2 cellular contexts compared by ENCODE assay signal in genomic region chr10:88874271-88874670, GRCh38.
TF ChIP-seq lines count a peak whose summit lies in the region.

No MANE protein-coding gene starts in this region.

TF ChIP-seq in HCT116, 20 proteins besides CTCF, POLR2A, EP300 and RAD21 (continued from another document):
- no peak for TF ChIP-seq ZNF274 (IDR thresholded peaks at IDR 0.05; ENCODE audit: low read depth, low read length)
- no peak for TF ChIP-seq EGR1 (IDR thresholded peaks at IDR 0.05; ENCODE audit: low read depth)
- TF ChIP-seq ZBTB33 (IDR thresholded peaks at IDR 0.05; ENCODE audit: extremely low read depth, insufficient replicate concordance, low read length), result no peak
- TF ChIP-seq, protein P1, sequence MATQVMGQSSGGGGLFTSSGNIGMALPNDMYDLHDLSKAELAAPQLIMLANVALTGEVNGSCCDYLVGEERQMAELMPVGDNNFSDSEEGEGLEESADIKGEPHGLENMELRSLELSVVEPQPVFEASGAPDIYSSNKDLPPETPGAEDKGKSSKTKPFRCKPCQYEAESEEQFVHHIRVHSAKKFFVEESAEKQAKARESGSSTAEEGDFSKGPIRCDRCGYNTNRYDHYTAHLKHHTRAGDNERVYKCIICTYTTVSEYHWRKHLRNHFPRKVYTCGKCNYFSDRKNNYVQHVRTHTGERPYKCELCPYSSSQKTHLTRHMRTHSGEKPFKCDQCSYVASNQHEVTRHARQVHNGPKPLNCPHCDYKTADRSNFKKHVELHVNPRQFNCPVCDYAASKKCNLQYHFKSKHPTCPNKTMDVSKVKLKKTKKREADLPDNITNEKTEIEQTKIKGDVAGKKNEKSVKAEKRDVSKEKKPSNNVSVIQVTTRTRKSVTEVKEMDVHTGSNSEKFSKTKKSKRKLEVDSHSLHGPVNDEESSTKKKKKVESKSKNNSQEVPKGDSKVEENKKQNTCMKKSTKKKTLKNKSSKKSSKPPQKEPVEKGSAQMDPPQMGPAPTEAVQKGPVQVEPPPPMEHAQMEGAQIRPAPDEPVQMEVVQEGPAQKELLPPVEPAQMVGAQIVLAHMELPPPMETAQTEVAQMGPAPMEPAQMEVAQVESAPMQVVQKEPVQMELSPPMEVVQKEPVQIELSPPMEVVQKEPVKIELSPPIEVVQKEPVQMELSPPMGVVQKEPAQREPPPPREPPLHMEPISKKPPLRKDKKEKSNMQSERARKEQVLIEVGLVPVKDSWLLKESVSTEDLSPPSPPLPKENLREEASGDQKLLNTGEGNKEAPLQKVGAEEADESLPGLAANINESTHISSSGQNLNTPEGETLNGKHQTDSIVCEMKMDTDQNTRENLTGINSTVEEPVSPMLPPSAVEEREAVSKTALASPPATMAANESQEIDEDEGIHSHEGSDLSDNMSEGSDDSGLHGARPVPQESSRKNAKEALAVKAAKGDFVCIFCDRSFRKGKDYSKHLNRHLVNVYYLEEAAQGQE (IDR thresholded peaks at IDR 0.05; ENCODE audit: low read depth), result no peak
- TF ChIP-seq SIN3A (IDR thresholded peaks at IDR 0.05; ENCODE audit: low read depth), result no peak
- no peak for TF ChIP-seq EZH2 (IDR thresholded peaks at IDR 0.05)
TF ChIP-seq in HCT116: peak in this region for 0.

TF ChIP-seq in neural cell, 6 proteins besides CTCF, POLR2A, EP300 and RAD21 (continued from another document):
- TF ChIP-seq, protein P1 (IDR thresholded peaks at IDR 0.05; ENCODE audit: borderline replicate concordance), result no peak
- TF ChIP-seq EZH2 (IDR thresholded peaks at IDR 0.05; ENCODE audit: borderline replicate concordance, insufficient read depth, low read length, poor library complexity, severe bottlenecking), result no peak
- TF ChIP-seq MXI1 (conservative IDR thresholded peaks at IDR 0.05; ENCODE audit: poor library complexity, severe bottlenecking), result no peak
